8 cellular contexts compared by ENCODE assay signal in the genomic region with DNA sequence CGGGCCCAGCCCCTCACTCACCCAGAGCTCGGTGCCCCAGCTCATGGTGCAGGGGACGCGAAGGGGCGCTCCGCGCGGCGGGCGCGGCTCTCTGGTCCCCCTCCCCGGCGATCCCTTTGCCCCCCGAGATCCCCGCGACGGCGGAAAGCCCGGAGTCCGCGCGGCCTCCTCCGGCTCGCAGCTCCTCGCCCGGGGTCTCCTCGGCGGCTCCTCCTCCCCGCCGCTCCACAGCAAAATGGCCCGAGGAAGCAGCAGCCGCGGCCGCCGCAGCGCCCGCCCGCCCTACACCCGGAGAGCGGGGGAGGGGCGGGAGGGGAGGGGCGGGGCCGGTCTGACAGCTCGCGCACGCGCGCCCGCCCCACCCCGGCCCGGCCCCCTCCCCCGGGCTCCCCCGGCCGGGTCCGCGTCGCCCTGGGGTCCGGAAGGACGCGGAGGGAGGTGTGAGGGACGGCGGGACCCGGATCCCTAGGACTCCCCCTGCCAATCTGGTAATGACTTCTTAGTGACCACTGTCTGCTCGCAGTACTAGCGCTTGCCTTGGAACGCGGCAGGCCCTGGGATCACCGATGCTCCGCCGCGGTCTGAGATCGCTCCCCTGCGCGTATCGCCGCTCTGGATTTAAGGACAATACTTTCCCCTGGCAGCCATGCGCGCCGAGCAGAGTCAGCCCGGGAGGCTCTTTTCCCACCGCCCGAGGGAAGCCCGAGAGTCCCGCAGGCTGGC.
DNase-seq lines count a peak whose midpoint lies in the region; ATAC-seq and TF ChIP-seq lines count a peak whose summit lies in the region.

A gene (minus strand): TSS at position 259 of the 723 bp plus-strand sequence. CDS start 214 bp downstream, at position 45.

- peak within 1 kb of the TSS; percentile 78 for H3K9ac ChIP-seq in ES-I3 (ENCODE audit: low read depth, low read length)

- no peaks in the 10 kb centered on the region for H3K9me3 ChIP-seq in ES-I3 (ENCODE audit: control insufficient read depth, insufficient read depth, low read length)

- peak within 1 kb of the TSS; percentile 71 for H3K4me3 ChIP-seq in choroid plexus epithelial cell (ENCODE audit: low read depth, low read length)

- peak; percentile 17 for TF ChIP-seq CTCF in choroid plexus epithelial cell (conservative IDR thresholded peaks at IDR 0.05; ENCODE audit: low read depth, low read length)

- DNase-seq in NCI-H2227 (lab: John Stamatoyannopoulos, UW; ENCODE audit: unreplicated experiment): peak; percentile 86
- peak; percentile 84 for DNase-seq in activated CD4-positive, alpha-beta T cell treated with anti-CD3 and anti-CD28 coated beads for 48 hours
- peak; percentile 75 for DNase-seq in choroid plexus epithelial cell (ENCODE audit: low read depth)
- DNase-seq in kidney tubule cell (ENCODE audit: low spot score): peak; percentile 81
- peak; percentile 50 to 75 for DNase-seq in stimulated activated CD4-positive, alpha-beta T cell treated with anti-CD3 and anti-CD28 coated beads, Interleukin-15, amount 100 ng/mL, for 48 hours (ENCODE audit: low read depth in 2 of 2)

- 0 out of 2 replicates have a peak, but pooled peaks cover 7% of the 10 kb centered on the region for H3K4me1 ChIP-seq in ES-I3 (ENCODE audit: insufficient read depth, low read length)

- ATAC-seq in HG02623 (IDR thresholded peaks at IDR 0.05; ENCODE audit: unreplicated experiment) (peak; percentile 32), GM18517 (IDR thresholded peaks at IDR 0.05; ENCODE audit: unreplicated experiment) (no peak)

- no peaks in the 10 kb centered on the region for H3K36me3 ChIP-seq in ES-I3 (ENCODE audit: insufficient read depth, low read length)
